2 cellular contexts compared by ENCODE assay signal in genomic region chr19:31355330-31356289, GRCh38.
TF ChIP-seq lines count a peak whose summit lies in the region.

No MANE protein-coding gene starts in this region.

TF ChIP-seq in SK-N-SH, 30 proteins besides CTCF, POLR2A, EP300 and RAD21 (continued from another document):
- TF ChIP-seq SIN3A (IDR thresholded peaks at IDR 0.05; ENCODE audit: borderline replicate concordance, low read depth, low read length) (no peak), REST (IDR thresholded peaks at IDR 0.05; ENCODE audit: low read depth, low read length) (no peak), FOXM1 (IDR thresholded peaks at IDR 0.05; ENCODE audit: low read depth) (no peak), MAX (IDR thresholded peaks at IDR 0.05; ENCODE audit: low read depth) (no peak)

TF ChIP-seq in SK-N-SH treated with all-trans-retinoic acid at 6 μM for 48 hours, 23 proteins besides CTCF, POLR2A, EP300 and RAD21 (continued from another document):
- no peak for TF ChIP-seq CSRNP3 (CRISPR knock-in tag; IDR thresholded peaks at IDR 0.05)
- TF ChIP-seq POU6F1 (CRISPR knock-in tag; IDR thresholded peaks at IDR 0.05; ENCODE audit: borderline replicate concordance, low read depth), result no peak
- TF ChIP-seq BACH2 (CRISPR knock-in tag; IDR thresholded peaks at IDR 0.05; ENCODE audit: borderline replicate concordance), result no peak
- TF ChIP-seq ESRRG (CRISPR knock-in tag; IDR thresholded peaks at IDR 0.05), result no peak
- no peak for TF ChIP-seq OSR1 (CRISPR knock-in tag; IDR thresholded peaks at IDR 0.05)
- TF ChIP-seq ZC3H10 (CRISPR knock-in tag; IDR thresholded peaks at IDR 0.05), result no peak
- no peak for TF ChIP-seq TOX (CRISPR knock-in tag; IDR thresholded peaks at IDR 0.05; ENCODE audit: borderline replicate concordance)
- no peak for TF ChIP-seq CSDC2 (CRISPR knock-in tag; IDR thresholded peaks at IDR 0.05)
